Comparison of ENCODE assay signal across 10 cellular contexts in genomic region chr1:198623920-198624647, GRCh38. TPM values are rescaled to one million over a fixed set of nuclear protein-coding genes. Genes with fewer than 3 reads are reported as not detected.
DNase-seq lines count a peak whose midpoint lies in the region; ATAC-seq and TF ChIP-seq lines count a peak whose summit lies in the region.
"Had no signal": no experiment of that assay in that cellular context is flagged by ENCODE, and none has a peak within 500 bp of the region (broad histone marks: within the 10 kb centered on the region; RNA-seq: fewer than 3 reads in every experiment).

No MANE protein-coding gene starts in this region.

- no peaks in the 10 kb centered on the region for H3K27me3 ChIP-seq in CD4-positive, CD25-positive, alpha-beta regulatory T cell (ENCODE audit: control insufficient read depth, insufficient read depth, low read length)
- no peaks in the 10 kb centered on the region for H3K27me3 ChIP-seq in PC-3 (ENCODE audit: low read length)
- no peaks in the 10 kb centered on the region for H3K27me3 ChIP-seq in prostate gland (replicated peaks; ENCODE audit: insufficient read depth)

- no peaks in the 10 kb centered on the region for H3K9me3 Mint-ChIP-seq in CD4-positive, CD25-positive, alpha-beta regulatory T cell
- H3K9me3 Mint-ChIP-seq: dendritic cell treated with granulocyte-macrophage colony-stimulating factor and Interleukin-4, amounts not matched to agents 40 ng/mL and 50 ng/mL, for 4 days had no signal

- peak overlapping the region; percentile 93 for H3K27ac ChIP-seq in CD4-positive, CD25-positive, alpha-beta regulatory T cell (ENCODE audit: insufficient read depth, low read length, poor library complexity, severe bottlenecking)
- H3K27ac ChIP-seq in PC-3 (ENCODE audit: low read length) (no peak overlapping the region), prostate gland (no peak overlapping the region)

- ATAC-seq in CD4-positive, CD25-positive, alpha-beta regulatory T cell (ENCODE audit: low read depth in 2 of 2), result no peak
- peak; percentile 21 for ATAC-seq in GM21390 (IDR thresholded peaks at IDR 0.05; ENCODE audit: unreplicated experiment)
- ATAC-seq in PC-3, result no peak
- ATAC-seq in HG03108 (IDR thresholded peaks at IDR 0.05; ENCODE audit: unreplicated experiment), result no peak
- ATAC-seq in HG03442 (IDR thresholded peaks at IDR 0.05; ENCODE audit: unreplicated experiment), result no peak

- no peak overlapping the region for H3K9ac ChIP-seq in PC-3 (ENCODE audit: low read length)

- H3K9me3 ChIP-seq in CD4-positive, CD25-positive, alpha-beta regulatory T cell (ENCODE audit: control insufficient read depth in 2 of 2, low read length in 2 of 2), result no peaks in the 10 kb centered on the region
- H3K9me3 ChIP-seq in PC-3 (ENCODE audit: low read length) (no peaks in the 10 kb centered on the region), prostate gland (no peaks in the 10 kb centered on the region)

- H3K36me3 ChIP-seq in CD4-positive, CD25-positive, alpha-beta regulatory T cell (ENCODE audit: control insufficient read depth, insufficient read depth, low read length), result no peaks in the 10 kb centered on the region
- H3K36me3 ChIP-seq in PC-3 (ENCODE audit: low read depth, low read length) (no peaks in the 10 kb centered on the region), prostate gland (no peaks in the 10 kb centered on the region)

- peaks cover 92% of the 10 kb centered on the region for H3K4me1 ChIP-seq in CD4-positive, CD25-positive, alpha-beta regulatory T cell (ENCODE audit: control insufficient read depth, insufficient read depth, low read length, poor library complexity, severe bottlenecking)
- H3K4me1 ChIP-seq in PC-3 (ENCODE audit: insufficient read depth, low read length) (0 out of 2 replicates have a peak, but pooled peaks cover 3% of the 10 kb centered on the region), prostate gland (replicated peaks) (no peaks in the 10 kb centered on the region)

- no peaks in the 10 kb centered on the region for H4K20me1 ChIP-seq in PC-3 (ENCODE audit: low read length)

- no TSS peak for BruUV-seq in PC-3 (replicated peaks; lab: Mats Ljungman, UMichigan)

- no peak for TF ChIP-seq POLR2A in prostate gland (IDR thresholded peaks at IDR 0.05)

- CTCF ChIA-PET in PC-3 (lab: Charles Lee), result no interaction called here

- H3K27me3 Mint-ChIP-seq in CD4-positive, CD25-positive, alpha-beta regulatory T cell, result no peaks in the 10 kb centered on the region
- H3K27me3 Mint-ChIP-seq: dendritic cell treated with granulocyte-macrophage colony-stimulating factor and Interleukin-4, amounts not matched to agents 40 ng/mL and 50 ng/mL, for 4 days had no signal

- peak overlapping the region; percentile 73 to 98 (median 79) for H3K27ac Mint-ChIP-seq in CD4-positive, CD25-positive, alpha-beta regulatory T cell
- H3K27ac Mint-ChIP-seq: dendritic cell treated with granulocyte-macrophage colony-stimulating factor and Interleukin-4, amounts not matched to agents 40 ng/mL and 50 ng/mL, for 4 days had no signal

- H3K9me2 ChIP-seq in PC-3 (replicated peaks; ENCODE audit: low read length), result no peaks in the 10 kb centered on the region

- intact Hi-C loops in PC-3 (cut with micrococcal nuclease) (no loop called here), prostate gland (cut with DNase I) (no loop called here)

- H3K4me2 ChIP-seq in PC-3 (ENCODE audit: low read length), result no peak overlapping the region

- no peak overlapping the region for H2AFZ ChIP-seq in PC-3 (ENCODE audit: low read length)

- H3F3A ChIP-seq in PC-3 (ENCODE audit: low read length, unreplicated experiment), result no peaks in the 10 kb centered on the region

- peak overlapping the region; percentile 30 to 70 (median 44) for H3K4me3 Mint-ChIP-seq in CD4-positive, CD25-positive, alpha-beta regulatory T cell
- H3K4me3 Mint-ChIP-seq: dendritic cell treated with granulocyte-macrophage colony-stimulating factor and Interleukin-4, amounts not matched to agents 40 ng/mL and 50 ng/mL, for 4 days had no signal

- peaks cover 71 to 100% (median 86%) of the 10 kb centered on the region in 4 donors for H3K4me1 Mint-ChIP-seq in CD4-positive, CD25-positive, alpha-beta regulatory T cell

- peak overlapping the region; percentile 8 for H3K4me3 ChIP-seq in CD4-positive, CD25-positive, alpha-beta regulatory T cell (ENCODE audit: low read depth, low read length)
- H3K4me3 ChIP-seq in PC-3 (ENCODE audit: low read length) (no peak overlapping the region), prostate gland (no peak overlapping the region)

- H3K79me2 ChIP-seq in PC-3 (ENCODE audit: low read length), result no peaks in the 10 kb centered on the region

- TF ChIP-seq CTCF in PC-3 (conservative IDR thresholded peaks at IDR 0.05; ENCODE audit: low read depth, low read length), result no peak
- TF ChIP-seq CTCF in prostate gland (IDR thresholded peaks at IDR 0.05), result no peak

- no peak for DNase-seq in CD4-positive, CD25-positive, alpha-beta regulatory T cell
- DNase-seq in PC-3 (peak; percentile 10), fibroblast of peridontal ligament (ENCODE audit: extremely low read depth) (peak; percentile 40), NCI-H2171 treated with DMSO at 0.1 percent for 48 hours (lab: John Stamatoyannopoulos, UW) (no peak), prostate gland (ENCODE audit: low spot score) (no peak)
- DNase-seq: NCI-H1417 had no signal

- no peaks in the 10 kb centered on the region for H3K36me3 Mint-ChIP-seq in CD4-positive, CD25-positive, alpha-beta regulatory T cell

- POLR2A ChIA-PET in PC-3 (lab: Charles Lee; ENCODE audit: unreplicated experiment), result no interaction called here

- 55% methylated on average over 4 of the region's 4 CpGs for WGBS in prostate gland

RNA-seq across cellular contexts. Expression of gene PTPRC, which starts 14.8 kb away (rescaled TPM):
- 946 TPM for total RNA-seq in CD4-positive, CD25-positive, alpha-beta regulatory T cell
- polyA plus RNA-seq in CD4-positive, CD25-positive, alpha-beta regulatory T cell, result 1,000 to 10,000 TPM; 1,055 to 1,099 (median 1,073) TPM
- total RNA-seq in PC-3 (2014; rRNA removed) (0.11 TPM in 1 of 2 replicates, not detected in the other), prostate gland (1 to 10 TPM; 8.9 to 9.5 TPM)

Comparison
In these comparisons a context has a peak if more than half of its experiments do, and no peak if none do; other contexts are left out.
1. DNase-seq: peak in PC-3 (single experiment) and fibroblast of peridontal ligament (single experiment); none in CD4-positive, CD25-positive, alpha-beta regulatory T cell (0 of 3), NCI-H2171 treated with DMSO at 0.1 percent for 48 hours (single experiment) and prostate gland (single experiment).
2. RNA of gene PTPRC, which starts 14.8 kb away (total RNA-seq): 946 TPM in CD4-positive, CD25-positive, alpha-beta regulatory T cell (single experiment); 8.9 to 9.5 TPM in prostate gland and 0.11 TPM in PC-3; every median in the first group is over 10 times any median in the second.